ENCODE assay signal across 23 cellular contexts in genomic region chr19:7458675-7459074, GRCh38.
A peak's percentile ranks its signal among the peaks of the same experiment; 100 is the strongest.
DNase-seq lines count a peak whose midpoint lies in the region; ATAC-seq and TF ChIP-seq lines count a peak whose summit lies in the region.
"Had no signal": no experiment of that assay in that cellular context is flagged by ENCODE, and none has a peak within 500 bp of the region (broad histone marks: within the 10 kb centered on the region; RNA-seq: fewer than 3 reads in every experiment).

No MANE protein-coding gene starts in this region.

- H3K4me3 Mint-ChIP-seq in activated T-cell treated with anti-CD3 and anti-CD28 coated beads, Interleukin-2, amount 50 U/mL, for 24 hours = no peak overlapping the region
- peak overlapping the region; percentile 11 for H3K4me3 Mint-ChIP-seq in central memory CD8-positive, alpha-beta T cell
- no peak overlapping the region for H3K4me3 Mint-ChIP-seq in stimulated activated effector memory CD8-positive, alpha-beta T cell treated with anti-CD3 and anti-CD28 coated beads, Interleukin-12 subunit alpha, Interleukin-12 subunit beta, amount 100 ng/mL, for 72 hours
- H3K4me3 Mint-ChIP-seq: B cell; CD4-positive, CD25-positive, alpha-beta regulatory T cell; CD8-positive, alpha-beta T cell; GM23338; H9; HFFc6 had no signal

- no peaks in the 10 kb centered on the region for H3K27me3 ChIP-seq in RWPE2 (ENCODE audit: insufficient read depth, poor library complexity, severe bottlenecking)
- H3K27me3 ChIP-seq: BLaER1 had no signal

- DNase-seq in activated T-cell treated with anti-CD3 and anti-CD28 coated beads, Interleukin-2, amount 50 U/mL, for 24 hours = no peak
- no peak for DNase-seq in activated T-cell treated with anti-CD3 and anti-CD28 coated beads, Interleukin-2, amount 50 U/mL, for 1 hour
- no peak for DNase-seq in RWPE2 (ENCODE audit: low spot score)
- DNase-seq in central memory CD8-positive, alpha-beta T cell (ENCODE audit: low spot score in 2 of 2) = no peak
- DNase-seq in stimulated activated effector memory CD8-positive, alpha-beta T cell treated with anti-CD3 and anti-CD28 coated beads, Interleukin-12 subunit alpha, Interleukin-12 subunit beta, amount 100 ng/mL, for 72 hours (ENCODE audit: low spot score in 2 of 2) = no peak
- no peak for DNase-seq in NCI-H1417 treated with DMSO at 0.1 percent for 48 hours (lab: John Stamatoyannopoulos, UW)
- no peak for DNase-seq in SW480 (ENCODE audit: low spot score)
- DNase-seq: CD4-positive, CD25-positive, alpha-beta regulatory T cell; CD8-positive, alpha-beta T cell; DMS 273 treated with DMSO at 0.1 percent for 48 hours; DMS79; EL; GDM1; H9; HFFc6 had no signal

- no peak overlapping the region for H3K4me3 ChIP-seq in RWPE2 (ENCODE audit: severe bottlenecking)
- H3K4me3 ChIP-seq: BLaER1, GM12878, GM23338 had no signal

- peaks cover 91% of the 10 kb centered on the region for H3K36me3 Mint-ChIP-seq in activated T-cell treated with anti-CD3 and anti-CD28 coated beads, Interleukin-2, amount 50 U/mL, for 24 hours (ENCODE audit: low read depth)
- peaks cover 80% of the 10 kb centered on the region for H3K36me3 Mint-ChIP-seq in central memory CD8-positive, alpha-beta T cell (ENCODE audit: insufficient read depth)
- H3K36me3 Mint-ChIP-seq in stimulated activated effector memory CD8-positive, alpha-beta T cell treated with anti-CD3 and anti-CD28 coated beads, Interleukin-12 subunit alpha, Interleukin-12 subunit beta, amount 100 ng/mL, for 72 hours = peaks cover 98% of the 10 kb centered on the region

- peak overlapping the region; percentile 40 for H3K27ac Mint-ChIP-seq in activated T-cell treated with anti-CD3 and anti-CD28 coated beads, Interleukin-2, amount 50 U/mL, for 24 hours
- H3K27ac Mint-ChIP-seq in central memory CD8-positive, alpha-beta T cell (ENCODE audit: low read depth) = no peak overlapping the region
- peak overlapping the region; percentile 64 for H3K27ac Mint-ChIP-seq in stimulated activated effector memory CD8-positive, alpha-beta T cell treated with anti-CD3 and anti-CD28 coated beads, Interleukin-12 subunit alpha, Interleukin-12 subunit beta, amount 100 ng/mL, for 72 hours
- H3K27ac Mint-ChIP-seq: B cell; CD4-positive, CD25-positive, alpha-beta regulatory T cell; CD8-positive, alpha-beta T cell; GM23338; H9; HFFc6 had no signal

- peaks cover 6% of the 10 kb centered on the region for H3K9me3 ChIP-seq in RWPE2 (ENCODE audit: severe bottlenecking)

- peaks cover 13% of the 10 kb centered on the region for H3K4me1 Mint-ChIP-seq in activated T-cell treated with anti-CD3 and anti-CD28 coated beads, Interleukin-2, amount 50 U/mL, for 24 hours (ENCODE audit: low read depth)
- peaks cover 16% of the 10 kb centered on the region for H3K4me1 Mint-ChIP-seq in central memory CD8-positive, alpha-beta T cell
- peaks cover 13% of the 10 kb centered on the region for H3K4me1 Mint-ChIP-seq in stimulated activated effector memory CD8-positive, alpha-beta T cell treated with anti-CD3 and anti-CD28 coated beads, Interleukin-12 subunit alpha, Interleukin-12 subunit beta, amount 100 ng/mL, for 72 hours
- H3K4me1 Mint-ChIP-seq: GM23338, H9 had no signal

- no peaks in the 10 kb centered on the region for H3K27me3 Mint-ChIP-seq in activated T-cell treated with anti-CD3 and anti-CD28 coated beads, Interleukin-2, amount 50 U/mL, for 24 hours
- H3K27me3 Mint-ChIP-seq in central memory CD8-positive, alpha-beta T cell = no peaks in the 10 kb centered on the region
- H3K27me3 Mint-ChIP-seq: B cell; CD4-positive, CD25-positive, alpha-beta regulatory T cell had no signal

- ATAC-seq in RWPE2 (ENCODE audit: low read depth) (no peak), HG03521 (IDR thresholded peaks at IDR 0.05; ENCODE audit: unreplicated experiment) (no peak)
- ATAC-seq in central memory CD8-positive, alpha-beta T cell (replicated peaks; ENCODE audit: extremely low read depth, poor library complexity, severe bottlenecking) = no peak
- ATAC-seq in stimulated activated effector memory CD8-positive, alpha-beta T cell treated with anti-CD3 and anti-CD28 coated beads, Interleukin-12 subunit alpha, Interleukin-12 subunit beta, amount 100 ng/mL, for 72 hours = no peak
- ATAC-seq: CD8-positive, alpha-beta T cell; GM12878; GM23338; HCT116 had no signal

- peaks cover 90% of the 10 kb centered on the region for H3K36me3 ChIP-seq in RWPE2 (ENCODE audit: low read depth)

- H3K27ac ChIP-seq in RWPE2 (ENCODE audit: poor library complexity, severe bottlenecking) = peak overlapping the region; percentile 98
- H3K27ac ChIP-seq: 22Rv1, BLaER1, C4-2B had no signal

- H3K4me1 ChIP-seq in RWPE2 (ENCODE audit: insufficient read depth, poor library complexity, severe bottlenecking) = peaks cover 16% of the 10 kb centered on the region
- H3K4me1 ChIP-seq: BLaER1 had no signal

- H3K9me3 Mint-ChIP-seq in activated T-cell treated with anti-CD3 and anti-CD28 coated beads, Interleukin-2, amount 50 U/mL, for 24 hours = no peaks in the 10 kb centered on the region
- no peaks in the 10 kb centered on the region for H3K9me3 Mint-ChIP-seq in central memory CD8-positive, alpha-beta T cell
- H3K9me3 Mint-ChIP-seq in stimulated activated effector memory CD8-positive, alpha-beta T cell treated with anti-CD3 and anti-CD28 coated beads, Interleukin-12 subunit alpha, Interleukin-12 subunit beta, amount 100 ng/mL, for 72 hours = no peaks in the 10 kb centered on the region
- H3K9me3 Mint-ChIP-seq: CD8-positive, alpha-beta T cell had no signal

- no peak for TF ChIP-seq CTCF in RWPE2 (IDR thresholded peaks at IDR 0.05; ENCODE audit: poor library complexity, severe bottlenecking)
